Comparison of ENCODE assay signal across 2 cellular contexts in the genomic region with DNA sequence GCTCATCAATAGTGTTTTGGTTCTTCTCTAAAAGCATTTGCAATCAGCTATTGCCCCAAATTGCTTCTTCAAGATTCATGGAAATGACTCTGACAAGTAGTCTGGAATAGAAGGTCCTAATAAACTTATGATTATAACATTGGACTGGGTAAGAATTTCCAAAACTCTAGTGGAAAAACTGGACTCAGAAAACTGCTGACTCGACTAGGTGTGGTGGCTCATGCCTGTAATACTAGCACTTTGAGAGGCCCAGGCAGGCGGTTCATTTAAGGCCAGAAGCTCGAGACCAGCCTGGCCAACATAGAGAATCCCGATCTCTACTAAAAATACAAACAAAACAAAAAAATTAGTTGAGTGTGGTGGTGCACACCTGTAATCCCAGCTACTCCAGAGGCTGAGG.
TF ChIP-seq lines count a peak whose summit lies in the region.

No MANE protein-coding gene starts in this region.

TF ChIP-seq in A549, 52 proteins besides CTCF, POLR2A, EP300 and RAD21:
- TF ChIP-seq TP53 (CRISPR knock-in tag; IDR thresholded peaks at IDR 0.05) (no peak), MAFK (IDR thresholded peaks at IDR 0.05; ENCODE audit: partially characterized antibody) (peak; percentile 93), HDAC2 (IDR thresholded peaks at IDR 0.05) (no peak)

TF ChIP-seq in HepG2, 621 proteins besides CTCF, POLR2A, EP300 and RAD21:
- TF ChIP-seq ZNF484 (CRISPR knock-in tag; IDR thresholded peaks at IDR 0.05; ENCODE audit: borderline replicate concordance, low read depth) (no peak), MAFK (conservative IDR thresholded peaks at IDR 0.05 in 1 of 2, IDR thresholded peaks at IDR 0.05 in 1 of 2; ENCODE audit: low read length in 2 of 2) (peak; percentile 76 to 84), MAFF (IDR thresholded peaks at IDR 0.05; ENCODE audit: low read depth, low read length) (peak; percentile 61)
- TF ChIP-seq, protein P1, sequence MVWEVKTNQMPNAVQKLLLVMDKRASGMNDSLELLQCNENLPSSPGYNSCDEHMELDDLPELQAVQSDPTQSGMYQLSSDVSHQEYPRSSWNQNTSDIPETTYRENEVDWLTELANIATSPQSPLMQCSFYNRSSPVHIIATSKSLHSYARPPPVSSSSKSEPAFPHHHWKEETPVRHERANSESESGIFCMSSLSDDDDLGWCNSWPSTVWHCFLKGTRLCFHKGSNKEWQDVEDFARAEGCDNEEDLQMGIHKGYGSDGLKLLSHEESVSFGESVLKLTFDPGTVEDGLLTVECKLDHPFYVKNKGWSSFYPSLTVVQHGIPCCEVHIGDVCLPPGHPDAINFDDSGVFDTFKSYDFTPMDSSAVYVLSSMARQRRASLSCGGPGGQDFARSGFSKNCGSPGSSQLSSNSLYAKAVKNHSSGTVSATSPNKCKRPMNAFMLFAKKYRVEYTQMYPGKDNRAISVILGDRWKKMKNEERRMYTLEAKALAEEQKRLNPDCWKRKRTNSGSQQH (CRISPR knock-in tag; IDR thresholded peaks at IDR 0.05; ENCODE audit: low read depth): no peak
TF ChIP-seq in HepG2: peak in this region for 2.
